ENCODE assay signal across 9 cellular contexts in genomic region chr9:100411472-100412270, GRCh38. TPM values are rescaled to one million over a fixed set of nuclear protein-coding genes. Genes with fewer than 3 reads are reported as not detected.
DNase-seq lines count a peak whose midpoint lies in the region; ATAC-seq and TF ChIP-seq lines count a peak whose summit lies in the region.
"Had no signal": no experiment of that assay in that cellular context is flagged by ENCODE, and none has a peak within 500 bp of the region (broad histone marks: within the 10 kb centered on the region; RNA-seq: fewer than 3 reads in every experiment).

No MANE protein-coding gene starts in this region.

- in situ Hi-C loops in GM18951 (cut with MboI; ENCODE audit: low sequenced_read_pairs, unreplicated experiment) = no loop called here

- TF ChIP-seq CTCF in coronary artery (IDR thresholded peaks at IDR 0.05) = no peak

- intact Hi-C loops in activated CD4-positive, alpha-beta T cell treated with anti-CD3 and anti-CD28 coated beads for 36 hours (cut with DNase I, micrococcal nuclease) = loop anchor here (1.0 to 5.0 kb wide), 8 partner anchors 15 to 1189 kb away; partner anchors contain the start of genes MSANTD3 (in 2 of the 2), ALG2 (in 1 of the 2), ERP44 (in 1 of the 2) and INVS (in 1 of the 2)

- peak; percentile 99 for ATAC-seq in HG03175 (IDR thresholded peaks at IDR 0.05; ENCODE audit: unreplicated experiment)
- ATAC-seq in activated CD4-positive, alpha-beta T cell treated with anti-CD3 and anti-CD28 coated beads for 36 hours = peak; percentile 100
- ATAC-seq: HCT116 had no signal

- H3K4me1 Mint-ChIP-seq in activated CD4-positive, alpha-beta T cell treated with anti-CD3 and anti-CD28 coated beads for 36 hours = peaks cover 15% of the 10 kb centered on the region

- peak overlapping the region in 1 of 2 donors; percentile 1 for H3K27ac ChIP-seq in coronary artery

- peak overlapping the region; percentile 74 for H3K27ac Mint-ChIP-seq in activated CD4-positive, alpha-beta T cell treated with anti-CD3 and anti-CD28 coated beads for 36 hours

- peak overlapping the region; percentile 68 for H3K4me3 ChIP-seq in coronary artery

- H3K27me3 Mint-ChIP-seq in activated CD4-positive, alpha-beta T cell treated with anti-CD3 and anti-CD28 coated beads for 36 hours = peaks cover 14% of the 10 kb centered on the region

- peak overlapping the region; percentile 70 for H3K4me3 Mint-ChIP-seq in activated CD4-positive, alpha-beta T cell treated with anti-CD3 and anti-CD28 coated beads for 36 hours

- H3K36me3 Mint-ChIP-seq in activated CD4-positive, alpha-beta T cell treated with anti-CD3 and anti-CD28 coated beads for 36 hours (ENCODE audit: low read depth) = no peaks in the 10 kb centered on the region

- H3K9me3 Mint-ChIP-seq in activated CD4-positive, alpha-beta T cell treated with anti-CD3 and anti-CD28 coated beads for 36 hours (ENCODE audit: low read depth) = no peaks in the 10 kb centered on the region

- CTCF ChIA-PET in activated CD4-positive, alpha-beta T cell treated with anti-CD3 and anti-CD28 coated beads for 36 hours (lab: Charles Lee) = interaction anchor here (0.7 kb wide), 1 partner anchor 13 kb away, joined by 4 read pairs; no protein-coding TSS in a partner anchor

- POLR2A ChIA-PET in activated CD4-positive, alpha-beta T cell treated with anti-CD3 and anti-CD28 coated beads for 36 hours (lab: Charles Lee) = interaction anchor here (1.0 kb wide), 1 partner anchor 15 kb away, joined by 3 read pairs; no protein-coding TSS in a partner anchor

- peak; percentile 79 for TF ChIP-seq POLR2A in GM18951 (IDR thresholded peaks at IDR 0.05; ENCODE audit: extremely low read depth, insufficient read depth, insufficient read length)

- DNase-seq in AG08395 (ENCODE audit: low spot score) = peak; percentile 97
- peak; percentile 91 for DNase-seq in NCI-H345 treated with DMSO at 0.1 percent for 48 hours (lab: John Stamatoyannopoulos, UW; ENCODE audit: unreplicated experiment)
- peak; percentile 92 for DNase-seq in activated CD4-positive, alpha-beta T cell treated with anti-CD3 and anti-CD28 coated beads for 36 hours
- DNase-seq in coronary artery (ENCODE audit: low spot score) = peak; percentile 91
- DNase-seq in kidney tubule cell (ENCODE audit: low spot score) = peak; percentile 91
- DNase-seq in stimulated activated CD4-positive, alpha-beta T cell treated with anti-CD3 and anti-CD28 coated beads, Interleukin-1b, Interleukin-23, amount 100 ng/mL, for 1 hour (ENCODE audit: low read depth in 2 of 2) = peak; percentile 44 to 65

RNA-seq across cellular contexts. Expression of gene MSANTD3, which starts 15.3 kb away (rescaled TPM):
- 10 to 100 TPM; 17.9 to 21.6 TPM for total RNA-seq in activated CD4-positive, alpha-beta T cell treated with anti-CD3 and anti-CD28 coated beads for 36 hours

RNA-seq across cellular contexts. Expression of gene TEX10, which starts 58.9 kb away (rescaled TPM):
- 10 to 100 TPM; 24.8 to 27.5 TPM for total RNA-seq in activated CD4-positive, alpha-beta T cell treated with anti-CD3 and anti-CD28 coated beads for 36 hours
